In the genomic region with DNA sequence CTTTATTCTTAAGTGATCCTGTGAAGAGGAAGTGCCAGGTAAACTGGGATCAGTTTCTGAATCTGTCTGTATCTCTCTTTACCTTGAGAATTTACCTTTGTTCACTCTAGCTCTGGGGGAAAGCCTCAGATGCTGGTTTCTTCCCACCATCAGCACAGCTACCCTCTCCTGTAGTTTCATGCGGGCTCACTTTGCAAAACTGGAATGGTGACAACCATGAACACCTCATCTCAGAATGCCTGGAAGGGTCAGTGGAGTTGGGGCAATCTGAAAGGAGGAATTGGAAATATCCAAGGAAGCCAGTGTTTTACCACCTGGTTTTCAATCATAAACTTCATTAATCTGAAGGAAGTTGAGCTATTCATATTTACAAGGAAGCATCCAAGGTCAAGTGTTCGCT, we compare ENCODE assay signal across 4 cellular contexts. TPM values are rescaled to one million over a fixed set of nuclear protein-coding genes. Genes with fewer than 3 reads are reported as not detected.
"Had no signal": no experiment of that assay in that cellular context is flagged by ENCODE, and none has a peak within 500 bp of the region (broad histone marks: within the 10 kb centered on the region; RNA-seq: fewer than 3 reads in every experiment).

No MANE protein-coding gene starts in this region.

- H3K4me3 ChIP-seq: GM12878 had no signal

- ATAC-seq: GM12878 had no signal

- DNase-seq: GDM1, GF-D8 had no signal

RNA-seq across cellular contexts. Expression of gene DCX, which starts 30.8 kb away (rescaled TPM):
- total RNA-seq: G401, GM12878 had no signal
